Comparison of ENCODE assay signal across 8 cellular contexts in the genomic region with DNA sequence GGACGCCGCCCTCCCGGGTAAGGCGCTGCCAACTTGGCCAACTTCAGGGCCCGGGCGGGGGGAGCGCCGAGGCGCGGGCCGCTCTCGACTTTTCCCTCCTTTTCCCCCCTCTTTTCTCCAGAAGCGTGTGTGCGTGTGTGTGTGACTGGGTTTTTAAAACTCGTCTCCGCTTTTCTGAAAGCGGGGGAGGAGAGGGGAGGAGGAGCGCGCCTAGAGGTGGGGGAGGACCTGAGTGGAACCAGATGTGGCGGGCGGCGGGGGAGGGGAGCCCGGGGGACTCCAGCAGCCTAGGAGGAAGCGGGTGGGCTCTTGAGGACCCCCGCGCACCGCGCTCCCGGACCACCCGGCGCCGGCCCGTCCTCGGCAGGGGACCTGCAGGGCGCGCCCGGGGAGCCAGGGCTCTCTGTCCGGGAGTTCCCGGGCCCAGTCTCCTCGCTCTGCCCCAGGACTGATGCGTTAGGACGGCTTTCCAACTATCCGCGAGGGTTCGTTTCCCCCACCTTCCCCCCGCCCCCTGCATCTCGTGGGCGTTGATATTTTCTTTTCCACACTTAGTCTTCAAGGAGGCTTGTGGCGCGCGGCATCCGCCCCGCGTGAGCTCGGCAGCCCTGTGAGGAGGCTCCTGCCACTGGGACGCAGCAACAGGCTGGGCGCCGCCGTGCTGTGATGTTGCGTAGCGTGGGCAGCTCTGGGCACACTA. TPM values are rescaled to one million over a fixed set of nuclear protein-coding genes. Genes with fewer than 3 reads are reported as not detected.
A peak's percentile ranks its signal among the peaks of the same experiment; 100 is the strongest.
DNase-seq lines count a peak whose midpoint lies in the region; ATAC-seq and TF ChIP-seq lines count a peak whose summit lies in the region.

No MANE protein-coding gene starts in this region.

- H3K27me3 ChIP-seq in esophagus (ENCODE audit: control insufficient read depth in 1 of 2, insufficient read depth in 2 of 2, low read length in 2 of 2) (no peaks in the 10 kb centered on the region), suprapubic skin (peaks cover 5% of the 10 kb centered on the region)

- H3K9me3 ChIP-seq in esophagus (ENCODE audit: control insufficient read depth in 2 of 2, insufficient read depth in 1 of 2, low read depth in 1 of 2, low read length in 1 of 2) (no peaks in the 10 kb centered on the region), suprapubic skin (no peaks in the 10 kb centered on the region)

- WGBS in esophagus, 2 donors, result 1% methylated on average over 42 to 61 of the region's 61 CpGs
- 1% methylated on average over 36 of the region's 61 CpGs for WGBS in suprapubic skin

- H3K4me1 ChIP-seq in esophagus (ENCODE audit: control insufficient read depth in 2 of 2, insufficient read depth in 2 of 2, low read length in 1 of 2) (peaks cover 3 to 18% of the 10 kb centered on the region in 2 donors), suprapubic skin (peaks cover 49% of the 10 kb centered on the region)

- H3K36me3 Mint-ChIP-seq in activated CD4-positive, alpha-beta T cell treated with anti-CD3 and anti-CD28 coated beads, Interleukin-2, amount 10 ng/mL, durations not matched to agents 7 days and 5 days (ENCODE audit: low read depth), result peaks cover 4% of the 10 kb centered on the region
- no peaks in the 10 kb centered on the region for H3K36me3 Mint-ChIP-seq in naive B cell

- H3K27ac Mint-ChIP-seq in activated CD4-positive, alpha-beta T cell treated with anti-CD3 and anti-CD28 coated beads, Interleukin-2, amount 10 ng/mL, durations not matched to agents 7 days and 5 days, result peak overlapping the region; percentile 77
- H3K27ac Mint-ChIP-seq in naive B cell, result no peak overlapping the region

- no peak for TF ChIP-seq POLR2A in suprapubic skin (IDR thresholded peaks at IDR 0.05)

- TF ChIP-seq CTCF in suprapubic skin (IDR thresholded peaks at IDR 0.05), result no peak

- peak overlapping the region; percentile 71 to 78 for H3K27ac ChIP-seq in esophagus (ENCODE audit: low read depth in 2 of 2, low read length in 1 of 2)
- H3K27ac ChIP-seq in suprapubic skin, result peak overlapping the region; percentile 93

- H3K4me3 ChIP-seq in esophagus (ENCODE audit: low read depth in 1 of 2, low read length in 2 of 2), result peak overlapping the region; percentile 51 to 55
- peak overlapping the region; percentile 81 for H3K4me3 ChIP-seq in suprapubic skin

- ATAC-seq in HG02870 (IDR thresholded peaks at IDR 0.05; ENCODE audit: unreplicated experiment) (peak; percentile 36), naive B cell (ENCODE audit: low read depth in 2 of 2) (peak in 1 of 2 donors; percentile 20), HG03442 (IDR thresholded peaks at IDR 0.05; ENCODE audit: unreplicated experiment) (no peak)

- CTCF ChIA-PET in activated CD4-positive, alpha-beta T cell treated with anti-CD3 and anti-CD28 coated beads, Interleukin-2, amount 10 ng/mL, durations not matched to agents 7 days and 5 days (lab: Charles Lee), result no interaction called here

- DNase-seq in CD1c-positive myeloid dendritic cell (ENCODE audit: extremely low spot score), result peak; percentile 45
- DNase-seq in activated CD4-positive, alpha-beta T cell treated with anti-CD3 and anti-CD28 coated beads, Interleukin-2, amount 10 ng/mL, durations not matched to agents 7 days and 5 days, result peak; percentile 35
- DNase-seq in naive B cell, result no peak
- DNase-seq in suprapubic skin (ENCODE audit: low spot score in 2 of 2), result no peak
- no peak for DNase-seq in activated CD4-positive, CD25-positive, alpha-beta regulatory T cell treated with anti-CD3 and anti-CD28 coated beads, Interleukin-2, amount 50 U/mL, for 72 hours

- no peak for TF ChIP-seq EP300 in suprapubic skin (IDR thresholded peaks at IDR 0.05)

- H3K9me3 Mint-ChIP-seq in activated CD4-positive, alpha-beta T cell treated with anti-CD3 and anti-CD28 coated beads, Interleukin-2, amount 10 ng/mL, durations not matched to agents 7 days and 5 days, result no peaks in the 10 kb centered on the region
- H3K9me3 Mint-ChIP-seq in naive B cell, result no peaks in the 10 kb centered on the region

- peaks cover 9% of the 10 kb centered on the region for H3K4me1 Mint-ChIP-seq in activated CD4-positive, alpha-beta T cell treated with anti-CD3 and anti-CD28 coated beads, Interleukin-2, amount 10 ng/mL, durations not matched to agents 7 days and 5 days
- peaks cover 13 to 17% (median 14%) of the 10 kb centered on the region in 3 donors for H3K4me1 Mint-ChIP-seq in naive B cell

- peak overlapping the region; percentile 81 for H3K4me3 Mint-ChIP-seq in activated CD4-positive, alpha-beta T cell treated with anti-CD3 and anti-CD28 coated beads, Interleukin-2, amount 10 ng/mL, durations not matched to agents 7 days and 5 days
- peak overlapping the region; percentile 58 to 86 (median 75) for H3K4me3 Mint-ChIP-seq in naive B cell

- POLR2A ChIA-PET in activated CD4-positive, alpha-beta T cell treated with anti-CD3 and anti-CD28 coated beads, Interleukin-2, amount 10 ng/mL, durations not matched to agents 7 days and 5 days (lab: Charles Lee), result no interaction called here

- H3K36me3 ChIP-seq in esophagus (ENCODE audit: control insufficient read depth in 2 of 2, insufficient read depth in 2 of 2, low read length in 1 of 2) (no peaks in the 10 kb centered on the region), suprapubic skin (no peaks in the 10 kb centered on the region)

- peaks cover 22% of the 10 kb centered on the region for H3K27me3 Mint-ChIP-seq in activated CD4-positive, alpha-beta T cell treated with anti-CD3 and anti-CD28 coated beads, Interleukin-2, amount 10 ng/mL, durations not matched to agents 7 days and 5 days
- peaks cover 15 to 61% (median 38%) of the 10 kb centered on the region in 3 donors for H3K27me3 Mint-ChIP-seq in naive B cell

RNA-seq across cellular contexts. Expression of a gene that starts 0.6 kb away (rescaled TPM):
- total RNA-seq in activated CD4-positive, alpha-beta T cell treated with anti-CD3 and anti-CD28 coated beads, Interleukin-2, amount 10 ng/mL, durations not matched to agents 7 days and 5 days, result 1 to 10 TPM; 4.0 TPM
- polyA plus RNA-seq in esophagus, result 10 to 100 TPM; 24.6 to 54.6 TPM
- not detected for polyA plus RNA-seq in naive B cell (ENCODE audit: low read depth in 6 of 6)
- 10 to 100 TPM; 31.4 to 55.2 (median 37.1) TPM for total RNA-seq in suprapubic skin

Comparison
In these comparisons a context has a peak if more than half of its experiments do, and no peak if none do; other contexts are left out.
1. DNase-seq: peak in CD1c-positive myeloid dendritic cell (single experiment) and activated CD4-positive, alpha-beta T cell treated with anti-CD3 and anti-CD28 coated beads, Interleukin-2, amount 10 ng/mL, durations not matched to agents 7 days and 5 days (single experiment); none in naive B cell (single experiment), suprapubic skin (0 of 2) and activated CD4-positive, CD25-positive, alpha-beta regulatory T cell treated with anti-CD3 and anti-CD28 coated beads, Interleukin-2, amount 50 U/mL, for 72 hours (single experiment).
2. RNA of a gene that starts 0.6 kb away (total RNA-seq): 31.4 to 55.2 TPM in suprapubic skin; 4.0 TPM in activated CD4-positive, alpha-beta T cell treated with anti-CD3 and anti-CD28 coated beads, Interleukin-2, amount 10 ng/mL, durations not matched to agents 7 days and 5 days; every median in the first group is over 4 times any median in the second.